20 cellular contexts compared by ENCODE assay signal in genomic region chr5:93294184-93294583, GRCh38.
DNase-seq lines count a peak whose midpoint lies in the region; ATAC-seq and TF ChIP-seq lines count a peak whose summit lies in the region.
"Had no signal": no experiment of that assay in that cellular context is flagged by ENCODE, and none has a peak within 500 bp of the region (broad histone marks: within the 10 kb centered on the region; RNA-seq: fewer than 3 reads in every experiment).

No MANE protein-coding gene starts in this region.

- peak overlapping the region; percentile 28 for H3K4me2 ChIP-seq in mammary epithelial cell (ENCODE audit: insufficient read depth, low read depth, low read length)
- H3K4me2 ChIP-seq: BLaER1, neural progenitor cell had no signal

- DNase-seq in EL (peak; percentile 87), LoVo (ENCODE audit: low spot score) (peak; percentile 35), mammary epithelial cell (peak; percentile 93), kidney glomerular epithelial cell (lab: John Stamatoyannopoulos, UW) (peak; percentile 49), immature natural killer cell (no peak), anterior cingulate cortex (lab: John Stamatoyannopoulos, UW) (no peak)
- no peak for DNase-seq in T-helper 2 cell treated with Interferon-gamma antibody and Interleukin-4, amounts not matched to agents 5 μg/mL and 100 μg/mL, for 36 hours (ENCODE audit: low spot score)
- DNase-seq: amygdala, midbrain, NCI-H1436, NCI-H2227 treated with DMSO at 0.1 percent for 48 hours, Right ventricle myocardium superior, tibial artery had no signal

- H3K27ac ChIP-seq in mammary epithelial cell (ENCODE audit: insufficient read depth, low read depth, low read length): peak overlapping the region; percentile 44
- H3K27ac ChIP-seq: BLaER1, coronary artery, neural progenitor cell, tibial artery had no signal

- H3K9ac ChIP-seq in mammary epithelial cell (ENCODE audit: insufficient read depth, low read length): no peak overlapping the region
- H3K9ac ChIP-seq: BLaER1, neural progenitor cell had no signal

- H3K27ac Mint-ChIP-seq in immature natural killer cell: no peak overlapping the region
- no peak overlapping the region for H3K27ac Mint-ChIP-seq in T-helper 2 cell treated with Interferon-gamma antibody and Interleukin-4, amounts not matched to agents 5 μg/mL and 100 μg/mL, for 36 hours
- H3K27ac Mint-ChIP-seq: activated T-helper 17 cell treated with anti-CD3 and anti-CD28 coated beads, Interleukin-2, amount 50 U/mL, for 72 hours; neural progenitor cell; stimulated activated effector memory CD8-positive, alpha-beta T cell treated with anti-CD3 and anti-CD28 coated beads, Interleukin-12 subunit alpha, Interleukin-12 subunit beta, amount 100 ng/mL, for 72 hours; T-helper 1 cell treated with Interleukin-12 subunit alpha and Interleukin-12 subunit beta and Interleukin-4 antibody, amounts not matched to agents 30 μg/mL and 1 μg/mL, for 36 hours had no signal

- no peaks in the 10 kb centered on the region for H3K9me3 ChIP-seq in mammary epithelial cell (replicated peaks; ENCODE audit: insufficient read depth, low read length)
- H3K9me3 ChIP-seq: BLaER1, tibial artery had no signal

- BruUV-seq in mammary epithelial cell (replicated peaks; lab: Mats Ljungman, UMichigan): no TSS peak

- TF ChIP-seq CTCF in mammary epithelial cell (conservative IDR thresholded peaks at IDR 0.05 in 1 of 2, IDR thresholded peaks at IDR 0.05 in 1 of 2; ENCODE audit: extremely low read depth in 1 of 2, insufficient read depth in 1 of 2, low read depth in 1 of 2, low read length in 2 of 2): no peak

- H3K4me3 ChIP-seq in mammary epithelial cell (replicated peaks in 1 of 3; ENCODE audit: insufficient read depth in 1 of 3, low read depth in 2 of 3, low read length in 3 of 3): no peak overlapping the region
- H3K4me3 ChIP-seq: BLaER1, coronary artery, neural progenitor cell, tibial artery had no signal

- H4K20me1 ChIP-seq in mammary epithelial cell (ENCODE audit: insufficient read depth, low read length): no peaks in the 10 kb centered on the region
- H4K20me1 ChIP-seq: BLaER1 had no signal

- ATAC-seq in GM18505 (IDR thresholded peaks at IDR 0.05; ENCODE audit: unreplicated experiment): no peak
- ATAC-seq: activated T-helper 17 cell treated with anti-CD3 and anti-CD28 coated beads, Interleukin-2, amount 50 U/mL, for 72 hours; stimulated activated effector memory CD8-positive, alpha-beta T cell treated with anti-CD3 and anti-CD28 coated beads, Interleukin-12 subunit alpha, Interleukin-12 subunit beta, amount 100 ng/mL, for 72 hours had no signal

- peak overlapping the region; percentile 22 for H2AFZ ChIP-seq in mammary epithelial cell (ENCODE audit: low read depth, low read length)
- H2AFZ ChIP-seq: neural progenitor cell had no signal

- H3K4me3 Mint-ChIP-seq in immature natural killer cell: no peak overlapping the region
- no peak overlapping the region for H3K4me3 Mint-ChIP-seq in T-helper 2 cell treated with Interferon-gamma antibody and Interleukin-4, amounts not matched to agents 5 μg/mL and 100 μg/mL, for 36 hours
- H3K4me3 Mint-ChIP-seq: activated T-helper 17 cell treated with anti-CD3 and anti-CD28 coated beads, Interleukin-2, amount 50 U/mL, for 72 hours; neural progenitor cell; stimulated activated effector memory CD8-positive, alpha-beta T cell treated with anti-CD3 and anti-CD28 coated beads, Interleukin-12 subunit alpha, Interleukin-12 subunit beta, amount 100 ng/mL, for 72 hours; T-helper 1 cell treated with Interleukin-12 subunit alpha and Interleukin-12 subunit beta and Interleukin-4 antibody, amounts not matched to agents 30 μg/mL and 1 μg/mL, for 36 hours had no signal

- peaks cover 0 to 7% (median 3%) of the 10 kb centered on the region in 6 donors for H3K9me3 Mint-ChIP-seq in immature natural killer cell
- no peaks in the 10 kb centered on the region for H3K9me3 Mint-ChIP-seq in T-helper 2 cell treated with Interferon-gamma antibody and Interleukin-4, amounts not matched to agents 5 μg/mL and 100 μg/mL, for 36 hours
- H3K9me3 Mint-ChIP-seq: T-helper 1 cell treated with Interleukin-12 subunit alpha and Interleukin-12 subunit beta and Interleukin-4 antibody, amounts not matched to agents 30 μg/mL and 1 μg/mL, for 36 hours had no signal

- H3K36me3 Mint-ChIP-seq in immature natural killer cell: no peaks in the 10 kb centered on the region
- no peaks in the 10 kb centered on the region for H3K36me3 Mint-ChIP-seq in T-helper 2 cell treated with Interferon-gamma antibody and Interleukin-4, amounts not matched to agents 5 μg/mL and 100 μg/mL, for 36 hours (ENCODE audit: low read depth)
- H3K36me3 Mint-ChIP-seq: stimulated activated effector memory CD8-positive, alpha-beta T cell treated with anti-CD3 and anti-CD28 coated beads, Interleukin-12 subunit alpha, Interleukin-12 subunit beta, amount 100 ng/mL, for 72 hours had no signal

- CTCF ChIA-PET in mammary epithelial cell (lab: Charles Lee; ENCODE audit: low non-redundant PET): no interaction called here

- dilution Hi-C loops in mammary epithelial cell (cut with HindIII; ENCODE audit: low sequenced_read_pairs): no loop called here

- no peaks in the 10 kb centered on the region for H3K27me3 ChIP-seq in mammary epithelial cell (ENCODE audit: insufficient read depth, low read length)
- H3K27me3 ChIP-seq: BLaER1, neural progenitor cell, tibial artery had no signal

- in situ Hi-C loops in mammary epithelial cell (cut with MboI; ENCODE audit: low sequenced_read_pairs in 2 of 2): no loop called here

- no peaks in the 10 kb centered on the region for H3K36me3 ChIP-seq in mammary epithelial cell (ENCODE audit: insufficient read depth, low read length)
- H3K36me3 ChIP-seq: BLaER1, tibial artery had no signal

- intact Hi-C loops in mammary epithelial cell (cut with micrococcal nuclease): loop anchor here (10.0 kb wide), 2 partner anchors 129 to 291 kb away; partner anchors contain the start of genes NR2F1 and NR2F1-AS1

- H3K4me1 Mint-ChIP-seq in immature natural killer cell: no peaks in the 10 kb centered on the region
- H3K4me1 Mint-ChIP-seq in T-helper 2 cell treated with Interferon-gamma antibody and Interleukin-4, amounts not matched to agents 5 μg/mL and 100 μg/mL, for 36 hours (ENCODE audit: low read depth): no peaks in the 10 kb centered on the region
- H3K4me1 Mint-ChIP-seq: activated T-helper 17 cell treated with anti-CD3 and anti-CD28 coated beads, Interleukin-2, amount 50 U/mL, for 72 hours; stimulated activated effector memory CD8-positive, alpha-beta T cell treated with anti-CD3 and anti-CD28 coated beads, Interleukin-12 subunit alpha, Interleukin-12 subunit beta, amount 100 ng/mL, for 72 hours had no signal

- H3K4me1 ChIP-seq in mammary epithelial cell (ENCODE audit: insufficient read depth, low read length): peaks cover 28% of the 10 kb centered on the region
- H3K4me1 ChIP-seq: BLaER1, tibial artery had no signal

- peaks cover 0 to 2% (median 0%) of the 10 kb centered on the region in 3 donors for H3K27me3 Mint-ChIP-seq in immature natural killer cell (ENCODE audit: low read depth in 3 of 3)
- H3K27me3 Mint-ChIP-seq in T-helper 2 cell treated with Interferon-gamma antibody and Interleukin-4, amounts not matched to agents 5 μg/mL and 100 μg/mL, for 36 hours (ENCODE audit: low read depth): no peaks in the 10 kb centered on the region

- no peak for TF ChIP-seq POLR2A in GM18505 (IDR thresholded peaks at IDR 0.05; ENCODE audit: borderline replicate concordance, extremely low read depth, insufficient read depth, insufficient read length)

- H3K79me2 ChIP-seq in mammary epithelial cell (ENCODE audit: insufficient read depth, low read length): no peaks in the 10 kb centered on the region

Comparison
In these comparisons a context has a peak if more than half of its experiments do, and no peak if none do; other contexts are left out.
1. DNase-seq: peak in EL (single experiment), LoVo (single experiment), mammary epithelial cell (single experiment) and kidney glomerular epithelial cell (single experiment); none in immature natural killer cell (0 of 3), anterior cingulate cortex (0 of 58) and T-helper 2 cell treated with Interferon-gamma antibody and Interleukin-4, amounts not matched to agents 5 μg/mL and 100 μg/mL, for 36 hours (single experiment).